Comparison of ENCODE assay signal across 1 cellular context in the genomic region with DNA sequence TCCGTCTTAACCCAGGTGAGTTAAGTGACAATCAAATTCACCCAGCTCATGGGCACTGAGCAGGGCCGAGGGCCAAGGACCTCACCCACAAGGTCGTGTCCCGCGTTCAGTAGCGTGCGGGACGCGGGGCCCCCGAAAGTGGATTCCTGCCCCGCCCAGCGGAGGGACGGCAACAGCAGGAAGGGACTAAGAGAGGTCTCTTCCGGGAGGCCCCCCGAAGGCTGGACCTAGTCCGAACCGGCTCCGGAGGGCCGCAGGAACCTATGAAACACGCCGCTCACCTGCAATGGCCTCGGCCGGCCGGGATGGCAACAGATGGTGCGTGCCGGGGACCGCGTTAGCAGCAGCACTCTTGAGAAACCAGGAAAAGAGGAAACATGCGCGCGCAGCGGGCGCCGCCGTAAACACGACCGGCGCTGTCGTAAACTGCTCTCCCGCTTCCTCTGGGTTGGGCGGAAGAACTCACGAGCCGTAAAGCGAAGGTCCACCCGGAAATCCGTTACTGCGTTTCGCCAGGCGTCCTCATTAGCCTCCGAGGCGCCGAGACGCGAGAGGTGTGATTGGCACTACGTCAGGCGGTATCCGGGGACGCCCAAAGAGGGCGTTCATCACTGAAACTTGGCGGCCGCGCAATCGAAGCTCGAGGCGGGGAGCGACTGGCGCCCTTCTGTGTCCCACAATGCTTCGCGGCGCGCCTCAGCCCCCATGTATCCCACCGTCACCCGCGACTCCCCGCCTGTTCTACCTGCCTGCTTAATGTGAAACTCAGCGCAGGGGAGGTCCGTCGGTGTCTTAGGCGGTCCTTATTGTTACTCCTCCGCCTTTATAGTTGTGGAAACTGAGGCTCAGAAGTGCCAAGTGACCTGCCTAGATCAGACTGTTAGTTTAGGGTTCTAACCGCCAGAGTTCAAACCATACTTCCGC.
TF ChIP-seq lines count a peak whose summit lies in the region.

A gene with protein sequence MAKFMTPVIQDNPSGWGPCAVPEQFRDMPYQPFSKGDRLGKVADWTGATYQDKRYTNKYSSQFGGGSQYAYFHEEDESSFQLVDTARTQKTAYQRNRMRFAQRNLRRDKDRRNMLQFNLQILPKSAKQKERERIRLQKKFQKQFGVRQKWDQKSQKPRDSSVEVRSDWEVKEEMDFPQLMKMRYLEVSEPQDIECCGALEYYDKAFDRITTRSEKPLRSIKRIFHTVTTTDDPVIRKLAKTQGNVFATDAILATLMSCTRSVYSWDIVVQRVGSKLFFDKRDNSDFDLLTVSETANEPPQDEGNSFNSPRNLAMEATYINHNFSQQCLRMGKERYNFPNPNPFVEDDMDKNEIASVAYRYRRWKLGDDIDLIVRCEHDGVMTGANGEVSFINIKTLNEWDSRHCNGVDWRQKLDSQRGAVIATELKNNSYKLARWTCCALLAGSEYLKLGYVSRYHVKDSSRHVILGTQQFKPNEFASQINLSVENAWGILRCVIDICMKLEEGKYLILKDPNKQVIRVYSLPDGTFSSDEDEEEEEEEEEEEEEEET (minus strand): TSS at position 372 of the 924 bp plus-strand sequence. CDS start 3,045 bp downstream, outside the sequence.

TF ChIP-seq in HepG2, 621 proteins besides CTCF, POLR2A, EP300 and RAD21 (continued from another document and continues in another):
- TF ChIP-seq, protein P1, sequence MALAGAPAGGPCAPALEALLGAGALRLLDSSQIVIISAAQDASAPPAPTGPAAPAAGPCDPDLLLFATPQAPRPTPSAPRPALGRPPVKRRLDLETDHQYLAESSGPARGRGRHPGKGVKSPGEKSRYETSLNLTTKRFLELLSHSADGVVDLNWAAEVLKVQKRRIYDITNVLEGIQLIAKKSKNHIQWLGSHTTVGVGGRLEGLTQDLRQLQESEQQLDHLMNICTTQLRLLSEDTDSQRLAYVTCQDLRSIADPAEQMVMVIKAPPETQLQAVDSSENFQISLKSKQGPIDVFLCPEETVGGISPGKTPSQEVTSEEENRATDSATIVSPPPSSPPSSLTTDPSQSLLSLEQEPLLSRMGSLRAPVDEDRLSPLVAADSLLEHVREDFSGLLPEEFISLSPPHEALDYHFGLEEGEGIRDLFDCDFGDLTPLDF (CRISPR knock-in tag; IDR thresholded peaks at IDR 0.05): peak; percentile 97
- TF ChIP-seq HNF4G (IDR thresholded peaks at IDR 0.05; ENCODE audit: borderline replicate concordance, low read depth, low read length) (no peak; the same call in 1 of the 2 replicates), HNF4G (CRISPR knock-in tag; IDR thresholded peaks at IDR 0.05; ENCODE audit: borderline replicate concordance, low read depth) (peak; percentile 81; the same call in 1 of the 2 replicates), ZMYM4 (CRISPR knock-in tag; IDR thresholded peaks at IDR 0.05) (peak; percentile 66), ZNF615 (CRISPR knock-in tag; IDR thresholded peaks at IDR 0.05; ENCODE audit: borderline replicate concordance) (peak; percentile 58; the same call in 1 of the 2 replicates), ZBTB3 (CRISPR knock-in tag; IDR thresholded peaks at IDR 0.05; ENCODE audit: borderline replicate concordance, low read depth) (0 out of 2 replicates have a peak, but pooled peaks have one; percentile 57), NCOA1 (CRISPR knock-in tag; IDR thresholded peaks at IDR 0.05) (no peak), IKZF4 (CRISPR knock-in tag; IDR thresholded peaks at IDR 0.05; ENCODE audit: borderline replicate concordance, low read depth, not compliant biosample characterization) (peak; percentile 70), SMAD3 (CRISPR knock-in tag; IDR thresholded peaks at IDR 0.05) (peak; percentile 33; the same call in 1 of the 2 replicates), ZNF350 (CRISPR knock-in tag; IDR thresholded peaks at IDR 0.05; ENCODE audit: borderline replicate concordance, low read depth) (peak; percentile 96), ZNF20 (CRISPR knock-in tag; IDR thresholded peaks at IDR 0.05) (no peak), SRSF9 (IDR thresholded peaks at IDR 0.05; ENCODE audit: borderline replicate concordance, insufficient read depth, low read depth, low read length, poor library complexity, severe bottlenecking) (no peak), THYN1 (CRISPR knock-in tag; IDR thresholded peaks at IDR 0.05; ENCODE audit: borderline replicate concordance, low read depth) (no peak), ZMYM2 (CRISPR knock-in tag; IDR thresholded peaks at IDR 0.05) (no peak), TOPORS (CRISPR knock-in tag; IDR thresholded peaks at IDR 0.05) (no peak), POLR2G (IDR thresholded peaks at IDR 0.05; ENCODE audit: low read depth, low read length) (peak; percentile 87), CREB1 (IDR thresholded peaks at IDR 0.05) (peak; percentile 79), CREB1 (CRISPR knock-in tag; IDR thresholded peaks at IDR 0.05) (peak; percentile 91), ZFP36 (IDR thresholded peaks at IDR 0.05; ENCODE audit: borderline replicate concordance, low read depth, low read length, partially characterized antibody) (no peak), SIN3A (IDR thresholded peaks at IDR 0.05; ENCODE audit: borderline replicate concordance, low read depth, low read length) (peak; percentile 91; the same call in 1 of the 2 replicates), ZNF333 (CRISPR knock-in tag; IDR thresholded peaks at IDR 0.05; ENCODE audit: borderline replicate concordance) (0 out of 2 replicates have a peak, but pooled peaks have one; percentile 27), ZNF75D (CRISPR knock-in tag; IDR thresholded peaks at IDR 0.05; ENCODE audit: borderline replicate concordance) (no peak), KDM4B (CRISPR knock-in tag; IDR thresholded peaks at IDR 0.05) (no peak), KDM6A (CRISPR knock-in tag; IDR thresholded peaks at IDR 0.05; ENCODE audit: low read depth) (no peak), XRCC5 (optimal IDR thresholded peaks at IDR 0.05; ENCODE audit: low read length) (peak; percentile 48), ZNF446 (CRISPR knock-in tag; IDR thresholded peaks at IDR 0.05) (no peak), TAF15 (IDR thresholded peaks at IDR 0.05; ENCODE audit: low read depth, low read length, poor library complexity, severe bottlenecking) (peak; percentile 35), KLF11 (CRISPR knock-in tag; IDR thresholded peaks at IDR 0.05) (no peak), AGO1 (IDR thresholded peaks at IDR 0.05; ENCODE audit: low read depth, low read length, poor library complexity, severe bottlenecking) (peak; percentile 71), PLRG1 (conservative IDR thresholded peaks at IDR 0.05) (no peak), ZNF629 (CRISPR knock-in tag; conservative IDR thresholded peaks at IDR 0.05) (no peak; the same call in 1 of the 2 replicates), MIER3 (CRISPR knock-in tag; IDR thresholded peaks at IDR 0.05; ENCODE audit: borderline replicate concordance) (peak; percentile 84), SMARCC2 (IDR thresholded peaks at IDR 0.05) (no peak), ZMYM3 (CRISPR knock-in tag; IDR thresholded peaks at IDR 0.05) (no peak; the same call in none of the 2 replicates), MTF1 (CRISPR knock-in tag; IDR thresholded peaks at IDR 0.05) (no peak), NFIB (CRISPR knock-in tag; IDR thresholded peaks at IDR 0.05; ENCODE audit: borderline replicate concordance) (no peak), ZNF12 (CRISPR knock-in tag; IDR thresholded peaks at IDR 0.05) (peak; percentile 84), ZNF552 (CRISPR knock-in tag; IDR thresholded peaks at IDR 0.05; ENCODE audit: borderline replicate concordance) (0 out of 2 replicates have a peak, but pooled peaks have one; percentile 66), GTF2F1 (IDR thresholded peaks at IDR 0.05; ENCODE audit: low read length) (no peak), NFKBIZ (CRISPR knock-in tag; IDR thresholded peaks at IDR 0.05) (no peak; the same call in 1 of the 2 replicates), FLYWCH1 (CRISPR knock-in tag; IDR thresholded peaks at IDR 0.05) (no peak), ZC3H4 (CRISPR knock-in tag; IDR thresholded peaks at IDR 0.05; ENCODE audit: borderline replicate concordance) (no peak), ZEB1 (IDR thresholded peaks at IDR 0.05; ENCODE audit: insufficient replicate concordance, low read depth) (peak; percentile 56), ETV6 (CRISPR knock-in tag; conservative IDR thresholded peaks at IDR 0.05) (no peak; the same call in 1 of the 2 replicates), NR1H2 (CRISPR knock-in tag; IDR thresholded peaks at IDR 0.05; ENCODE audit: borderline replicate concordance, low read depth) (no peak), GTF3A (CRISPR knock-in tag; conservative IDR thresholded peaks at IDR 0.05) (no peak), SIX1 (CRISPR knock-in tag; IDR thresholded peaks at IDR 0.05; ENCODE audit: borderline replicate concordance) (no peak)
- TF ChIP-seq, protein P2, sequence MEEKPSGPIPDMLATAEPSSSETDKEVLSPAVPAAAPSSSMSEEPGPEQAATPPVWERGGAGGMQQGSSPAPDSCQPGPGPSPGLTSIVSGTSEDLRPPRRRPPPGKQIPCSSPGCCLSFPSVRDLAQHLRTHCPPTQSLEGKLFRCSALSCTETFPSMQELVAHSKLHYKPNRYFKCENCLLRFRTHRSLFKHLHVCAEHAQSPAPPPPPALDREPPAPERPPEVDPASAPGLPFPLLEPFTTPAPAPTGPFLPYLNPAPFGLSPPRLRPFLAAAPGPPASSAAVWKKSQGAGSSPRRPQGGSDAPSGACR (CRISPR knock-in tag; IDR thresholded peaks at IDR 0.05): 0 out of 2 replicates have a peak, but pooled peaks have one; percentile 48
- TF ChIP-seq, protein P3, sequence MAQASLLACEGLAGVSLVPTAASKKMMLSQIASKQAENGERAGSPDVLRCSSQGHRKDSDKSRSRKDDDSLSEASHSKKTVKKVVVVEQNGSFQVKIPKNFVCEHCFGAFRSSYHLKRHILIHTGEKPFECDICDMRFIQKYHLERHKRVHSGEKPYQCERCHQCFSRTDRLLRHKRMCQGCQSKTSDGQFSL (CRISPR knock-in tag; IDR thresholded peaks at IDR 0.05): no peak; the same call in 1 of the 2 replicates
- TF ChIP-seq, protein P4, sequence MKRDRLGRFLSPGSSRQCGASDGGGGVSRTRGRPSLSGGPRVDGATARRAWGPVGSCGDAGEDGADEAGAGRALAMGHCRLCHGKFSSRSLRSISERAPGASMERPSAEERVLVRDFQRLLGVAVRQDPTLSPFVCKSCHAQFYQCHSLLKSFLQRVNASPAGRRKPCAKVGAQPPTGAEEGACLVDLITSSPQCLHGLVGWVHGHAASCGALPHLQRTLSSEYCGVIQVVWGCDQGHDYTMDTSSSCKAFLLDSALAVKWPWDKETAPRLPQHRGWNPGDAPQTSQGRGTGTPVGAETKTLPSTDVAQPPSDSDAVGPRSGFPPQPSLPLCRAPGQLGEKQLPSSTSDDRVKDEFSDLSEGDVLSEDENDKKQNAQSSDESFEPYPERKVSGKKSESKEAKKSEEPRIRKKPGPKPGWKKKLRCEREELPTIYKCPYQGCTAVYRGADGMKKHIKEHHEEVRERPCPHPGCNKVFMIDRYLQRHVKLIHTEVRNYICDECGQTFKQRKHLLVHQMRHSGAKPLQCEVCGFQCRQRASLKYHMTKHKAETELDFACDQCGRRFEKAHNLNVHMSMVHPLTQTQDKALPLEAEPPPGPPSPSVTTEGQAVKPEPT (CRISPR knock-in tag; IDR thresholded peaks at IDR 0.05; ENCODE audit: low read depth): peak; percentile 62; the same call in 1 of the 2 replicates
- TF ChIP-seq, protein P5, sequence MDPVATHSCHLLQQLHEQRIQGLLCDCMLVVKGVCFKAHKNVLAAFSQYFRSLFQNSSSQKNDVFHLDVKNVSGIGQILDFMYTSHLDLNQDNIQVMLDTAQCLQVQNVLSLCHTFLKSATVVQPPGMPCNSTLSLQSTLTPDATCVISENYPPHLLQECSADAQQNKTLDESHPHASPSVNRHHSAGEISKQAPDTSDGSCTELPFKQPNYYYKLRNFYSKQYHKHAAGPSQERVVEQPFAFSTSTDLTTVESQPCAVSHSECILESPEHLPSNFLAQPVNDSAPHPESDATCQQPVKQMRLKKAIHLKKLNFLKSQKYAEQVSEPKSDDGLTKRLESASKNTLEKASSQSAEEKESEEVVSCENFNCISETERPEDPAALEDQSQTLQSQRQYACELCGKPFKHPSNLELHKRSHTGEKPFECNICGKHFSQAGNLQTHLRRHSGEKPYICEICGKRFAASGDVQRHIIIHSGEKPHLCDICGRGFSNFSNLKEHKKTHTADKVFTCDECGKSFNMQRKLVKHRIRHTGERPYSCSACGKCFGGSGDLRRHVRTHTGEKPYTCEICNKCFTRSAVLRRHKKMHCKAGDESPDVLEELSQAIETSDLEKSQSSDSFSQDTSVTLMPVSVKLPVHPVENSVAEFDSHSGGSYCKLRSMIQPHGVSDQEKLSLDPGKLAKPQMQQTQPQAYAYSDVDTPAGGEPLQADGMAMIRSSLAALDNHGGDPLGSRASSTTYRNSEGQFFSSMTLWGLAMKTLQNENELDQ (CRISPR knock-in tag; IDR thresholded peaks at IDR 0.05; ENCODE audit: borderline replicate concordance): no peak
- TF ChIP-seq, protein P6, sequence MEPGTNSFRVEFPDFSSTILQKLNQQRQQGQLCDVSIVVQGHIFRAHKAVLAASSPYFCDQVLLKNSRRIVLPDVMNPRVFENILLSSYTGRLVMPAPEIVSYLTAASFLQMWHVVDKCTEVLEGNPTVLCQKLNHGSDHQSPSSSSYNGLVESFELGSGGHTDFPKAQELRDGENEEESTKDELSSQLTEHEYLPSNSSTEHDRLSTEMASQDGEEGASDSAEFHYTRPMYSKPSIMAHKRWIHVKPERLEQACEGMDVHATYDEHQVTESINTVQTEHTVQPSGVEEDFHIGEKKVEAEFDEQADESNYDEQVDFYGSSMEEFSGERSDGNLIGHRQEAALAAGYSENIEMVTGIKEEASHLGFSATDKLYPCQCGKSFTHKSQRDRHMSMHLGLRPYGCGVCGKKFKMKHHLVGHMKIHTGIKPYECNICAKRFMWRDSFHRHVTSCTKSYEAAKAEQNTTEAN (CRISPR knock-in tag; conservative IDR thresholded peaks at IDR 0.05): no peak
- TF ChIP-seq, protein P7, sequence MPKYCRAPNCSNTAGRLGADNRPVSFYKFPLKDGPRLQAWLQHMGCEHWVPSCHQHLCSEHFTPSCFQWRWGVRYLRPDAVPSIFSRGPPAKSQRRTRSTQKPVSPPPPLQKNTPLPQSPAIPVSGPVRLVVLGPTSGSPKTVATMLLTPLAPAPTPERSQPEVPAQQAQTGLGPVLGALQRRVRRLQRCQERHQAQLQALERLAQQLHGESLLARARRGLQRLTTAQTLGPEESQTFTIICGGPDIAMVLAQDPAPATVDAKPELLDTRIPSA (CRISPR knock-in tag; IDR thresholded peaks at IDR 0.05; ENCODE audit: borderline replicate concordance): peak; percentile 48; the same call in 1 of the 2 replicates
- TF ChIP-seq, protein P8, sequence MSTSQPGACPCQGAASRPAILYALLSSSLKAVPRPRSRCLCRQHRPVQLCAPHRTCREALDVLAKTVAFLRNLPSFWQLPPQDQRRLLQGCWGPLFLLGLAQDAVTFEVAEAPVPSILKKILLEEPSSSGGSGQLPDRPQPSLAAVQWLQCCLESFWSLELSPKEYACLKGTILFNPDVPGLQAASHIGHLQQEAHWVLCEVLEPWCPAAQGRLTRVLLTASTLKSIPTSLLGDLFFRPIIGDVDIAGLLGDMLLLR (CRISPR knock-in tag; IDR thresholded peaks at IDR 0.05): no peak
